Comparison of ENCODE assay signal across 10 cellular contexts in the genomic region with DNA sequence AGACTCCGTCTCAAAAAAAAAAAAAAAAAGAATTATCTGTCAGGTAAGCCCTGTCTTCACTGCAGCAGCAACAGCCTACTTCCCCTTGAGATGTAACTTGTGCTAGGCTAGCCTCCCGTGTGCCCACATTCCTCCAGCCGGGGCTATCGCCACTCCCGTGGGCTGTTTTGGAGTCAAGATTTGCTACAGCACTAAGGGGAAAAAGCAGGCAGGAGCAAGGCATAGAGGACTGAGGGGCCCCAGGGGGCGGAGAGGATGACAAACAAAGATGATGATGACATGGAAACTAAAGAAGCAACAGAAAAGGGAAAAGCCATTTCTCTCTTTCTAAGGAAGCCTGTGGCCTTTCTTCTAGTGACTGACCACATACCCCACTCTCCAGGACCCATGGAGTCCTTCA. TPM values are rescaled to one million over a fixed set of nuclear protein-coding genes. Genes with fewer than 3 reads are reported as not detected.
A peak's percentile ranks its signal among the peaks of the same experiment; 100 is the strongest.
DNase-seq lines count a peak whose midpoint lies in the region; ATAC-seq and TF ChIP-seq lines count a peak whose summit lies in the region.
"Had no signal": no experiment of that assay in that cellular context is flagged by ENCODE, and none has a peak within 500 bp of the region (broad histone marks: within the 10 kb centered on the region; RNA-seq: fewer than 3 reads in every experiment).

No MANE protein-coding gene starts in this region.

- H3K9me3 Mint-ChIP-seq in CD4-positive, alpha-beta T cell: no peaks in the 10 kb centered on the region
- H3K9me3 Mint-ChIP-seq in activated naive CD8-positive, alpha-beta T cell treated with anti-CD3 and anti-CD28 coated beads for 36 hours: peaks cover 2% of the 10 kb centered on the region

- ATAC-seq in CD4-positive, alpha-beta T cell (ENCODE audit: poor library complexity): no peak
- ATAC-seq in GM21723 (IDR thresholded peaks at IDR 0.05; ENCODE audit: unreplicated experiment): no peak

- H3K27me3 Mint-ChIP-seq in CD4-positive, alpha-beta T cell: no peaks in the 10 kb centered on the region
- H3K27me3 Mint-ChIP-seq in activated naive CD8-positive, alpha-beta T cell treated with anti-CD3 and anti-CD28 coated beads for 36 hours: no peaks in the 10 kb centered on the region

- H3K9me3 ChIP-seq in CD4-positive, alpha-beta T cell (ENCODE audit: control insufficient read depth, low read length): no peaks in the 10 kb centered on the region
- no peaks in the 10 kb centered on the region for H3K9me3 ChIP-seq in breast epithelium

- H3K27ac ChIP-seq in CD4-positive, alpha-beta T cell (ENCODE audit: low read depth, low read length): peak overlapping the region; percentile 29
- H3K27ac ChIP-seq in breast epithelium: no peak overlapping the region

- H3K4me3 ChIP-seq in breast epithelium: no peak overlapping the region

- H3K36me3 ChIP-seq in breast epithelium: no peaks in the 10 kb centered on the region

- CTCF ChIA-PET in CD4-positive, alpha-beta T cell (lab: Charles Lee): interaction anchor here (0.7 to 7.8 kb wide), 4 partner anchors 57 to 162 kb away, joined by 3 to 61 read pairs (median 26); no protein-coding TSS in a partner anchor

- DNase-seq in CD4-positive, alpha-beta T cell: no peak
- peak; percentile 21 for DNase-seq in UCSD-AML1 (lab: John Stamatoyannopoulos, UW; ENCODE audit: unreplicated experiment)
- DNase-seq in activated naive CD8-positive, alpha-beta T cell treated with anti-CD3 and anti-CD28 coated beads for 36 hours: peak; percentile 66
- DNase-seq in stimulated activated CD4-positive, alpha-beta T cell treated with anti-CD3 and anti-CD28 coated beads, Interleukin-1b, Interleukin-23, amount 100 ng/mL, for 4 hours (ENCODE audit: low read depth in 2 of 2): peak; percentile 30 to 51
- DNase-seq in NCI-H2196 treated with DMSO at 0.1 percent for 48 hours (lab: John Stamatoyannopoulos, UW; ENCODE audit: unreplicated experiment): no peak
- DNase-seq in breast epithelium (ENCODE audit: low spot score in 2 of 2): no peak
- no peak for DNase-seq in effector CD4-positive, alpha-beta T cell
- DNase-seq: AML-193, NCI-H2081 treated with DMSO at 0.1 percent for 48 hours had no signal

- H3K4me1 Mint-ChIP-seq in CD4-positive, alpha-beta T cell (ENCODE audit: low read depth): peaks cover 73% of the 10 kb centered on the region
- peaks cover 50% of the 10 kb centered on the region for H3K4me1 Mint-ChIP-seq in activated naive CD8-positive, alpha-beta T cell treated with anti-CD3 and anti-CD28 coated beads for 36 hours

- H3K36me3 Mint-ChIP-seq in CD4-positive, alpha-beta T cell (ENCODE audit: low read depth): peaks cover 60% of the 10 kb centered on the region
- peaks cover 48% of the 10 kb centered on the region for H3K36me3 Mint-ChIP-seq in activated naive CD8-positive, alpha-beta T cell treated with anti-CD3 and anti-CD28 coated beads for 36 hours

- no peaks in the 10 kb centered on the region for H3K27me3 ChIP-seq in CD4-positive, alpha-beta T cell (ENCODE audit: control insufficient read depth, insufficient read depth, low read length)
- H3K27me3 ChIP-seq in breast epithelium: no peaks in the 10 kb centered on the region

- POLR2A ChIA-PET in CD4-positive, alpha-beta T cell (lab: Charles Lee): interaction anchor here (0.9 to 4.3 kb wide), 17 partner anchors 8 to 461 kb away, joined by 3 to 64 read pairs (median 13); a partner anchor contains a TSS

- no peak for TF ChIP-seq CTCF in CD4-positive, alpha-beta T cell (IDR thresholded peaks at IDR 0.05)
- TF ChIP-seq CTCF in breast epithelium (IDR thresholded peaks at IDR 0.05): no peak

- H3K27ac Mint-ChIP-seq in CD4-positive, alpha-beta T cell: peak overlapping the region; percentile 85
- H3K27ac Mint-ChIP-seq in activated naive CD8-positive, alpha-beta T cell treated with anti-CD3 and anti-CD28 coated beads for 36 hours: peak overlapping the region; percentile 94

- H3K4me1 ChIP-seq in breast epithelium: no peaks in the 10 kb centered on the region

- H3K4me3 Mint-ChIP-seq in CD4-positive, alpha-beta T cell: peak overlapping the region; percentile 99
- H3K4me3 Mint-ChIP-seq in activated naive CD8-positive, alpha-beta T cell treated with anti-CD3 and anti-CD28 coated beads for 36 hours: peak overlapping the region; percentile 94

- intact Hi-C loops in CD4-positive, alpha-beta T cell (cut with DNase I, micrococcal nuclease): loop anchor here (5.0 to 10.0 kb wide), 3 partner anchors 151 to 694 kb away; a partner anchor contains a TSS
- intact Hi-C loops in breast epithelium (cut with DNase I; ENCODE audit: low total_unique reads): no loop called here

- TF ChIP-seq POLR2A in breast epithelium (IDR thresholded peaks at IDR 0.05): no peak

RNA-seq across cellular contexts. Expression of a gene that starts 1.9 kb away (rescaled TPM):
- total RNA-seq in CD4-positive, alpha-beta T cell: under 1 TPM; 0.70 to 0.74 TPM
- total RNA-seq in activated naive CD8-positive, alpha-beta T cell treated with anti-CD3 and anti-CD28 coated beads for 36 hours: 10 to 100 TPM; 22.2 to 22.3 TPM
- 1 to 10 TPM; 5.6 to 6.9 (median 5.7) TPM for total RNA-seq in breast epithelium

RNA-seq across cellular contexts. Expression of a gene that starts 7.4 kb away (rescaled TPM):
- under 1 TPM; 0.55 to 0.67 TPM for total RNA-seq in CD4-positive, alpha-beta T cell
- 1 to 10 TPM; 3.5 TPM for total RNA-seq in activated naive CD8-positive, alpha-beta T cell treated with anti-CD3 and anti-CD28 coated beads for 36 hours
- 10 to 100 TPM; 11.7 to 17.0 (median 14.8) TPM for total RNA-seq in breast epithelium

RNA-seq across cellular contexts. Expression of a gene that starts 7.6 kb away (rescaled TPM):
- 10 to 100 TPM; 35.2 to 35.7 TPM for total RNA-seq in CD4-positive, alpha-beta T cell
- 10 to 100 TPM; 80.9 to 81.9 TPM for total RNA-seq in activated naive CD8-positive, alpha-beta T cell treated with anti-CD3 and anti-CD28 coated beads for 36 hours
- 10 to 100 TPM; 14.9 to 23.8 (median 23.6) TPM for total RNA-seq in breast epithelium

RNA-seq across cellular contexts. Expression of a gene that starts 11.9 kb away (rescaled TPM):
- total RNA-seq in CD4-positive, alpha-beta T cell: 1 to 10 TPM; 3.8 to 5.5 TPM
- 1 to 10 TPM; 1.4 to 4.1 TPM for total RNA-seq in activated naive CD8-positive, alpha-beta T cell treated with anti-CD3 and anti-CD28 coated beads for 36 hours
- total RNA-seq in breast epithelium: 1 to 10 TPM; 2.9 to 6.4 (median 5.2) TPM

RNA-seq across cellular contexts. Expression of a gene that starts 17.5 kb away (rescaled TPM):
- total RNA-seq in CD4-positive, alpha-beta T cell: 1 to 10 TPM in 1 of 2 experiments, not detected in 1; 1.6 TPM
- total RNA-seq in activated naive CD8-positive, alpha-beta T cell treated with anti-CD3 and anti-CD28 coated beads for 36 hours: 1 to 10 TPM; 2.3 to 2.5 TPM
- total RNA-seq in breast epithelium: under 1 TPM in 1 of 3 donors, not detected in 2; 0.73 TPM

Comparison
In these comparisons a context has a peak if more than half of its experiments do, and no peak if none do; other contexts are left out.
1. DNase-seq: peak in UCSD-AML1 (single experiment), activated naive CD8-positive, alpha-beta T cell treated with anti-CD3 and anti-CD28 coated beads for 36 hours (single experiment) and stimulated activated CD4-positive, alpha-beta T cell treated with anti-CD3 and anti-CD28 coated beads, Interleukin-1b, Interleukin-23, amount 100 ng/mL, for 4 hours (2 of 2); none in CD4-positive, alpha-beta T cell (0 of 10), NCI-H2196 treated with DMSO at 0.1 percent for 48 hours (single experiment), breast epithelium (0 of 2) and effector CD4-positive, alpha-beta T cell (single experiment).